16 cellular contexts compared by ENCODE assay signal in the genomic region with DNA sequence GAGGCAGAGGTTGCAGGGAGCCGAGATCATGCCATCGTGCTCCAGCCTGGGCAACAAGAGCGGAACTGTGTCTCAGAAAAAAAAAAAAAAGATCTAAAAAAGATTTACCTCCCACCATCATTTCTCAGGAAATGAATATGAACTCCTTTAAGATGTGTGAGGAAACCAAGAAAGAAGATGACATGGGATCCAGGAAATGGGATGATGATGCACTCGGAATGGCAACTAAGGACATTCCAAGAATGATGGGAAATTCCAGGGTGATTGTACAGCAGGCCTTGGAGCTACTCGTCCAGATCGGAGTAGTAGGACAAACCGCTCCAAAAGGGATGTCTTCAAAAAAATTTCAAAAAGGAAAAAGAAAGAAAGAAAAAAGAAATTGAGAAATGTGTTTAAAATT.
A peak's percentile ranks its signal among the peaks of the same experiment; 100 is the strongest.
DNase-seq lines count a peak whose midpoint lies in the region; ATAC-seq and TF ChIP-seq lines count a peak whose summit lies in the region.
"Had no signal": no experiment of that assay in that cellular context is flagged by ENCODE, and none has a peak within 500 bp of the region (broad histone marks: within the 10 kb centered on the region; RNA-seq: fewer than 3 reads in every experiment).

No MANE protein-coding gene starts in this region.

- H3K27me3 ChIP-seq in skeletal muscle satellite cell (ENCODE audit: control insufficient read depth, insufficient read depth, low read length) (no peaks in the 10 kb centered on the region), gastroesophageal sphincter (peaks cover 7% of the 10 kb centered on the region)

- TF ChIP-seq EP300 in gastroesophageal sphincter (IDR thresholded peaks at IDR 0.05) = no peak

- peak; percentile 86 for DNase-seq in GM03348 (ENCODE audit: low spot score)
- peak; percentile 2 for DNase-seq in RWPE1 (ENCODE audit: low spot score)
- peak; percentile 97 for DNase-seq in fibroblast of mammary gland (ENCODE audit: low read depth)
- no peak for DNase-seq in NCI-H446 treated with DMSO at 0.1 percent for 48 hours (lab: John Stamatoyannopoulos, UW)
- DNase-seq in MV-4-11 (lab: John Stamatoyannopoulos, UW) = no peak
- DNase-seq: activated CD4-positive, alpha-beta T cell treated with anti-CD3 and anti-CD28 coated beads, Interleukin-2, amount 50 U/mL, for 48 hours; anterior cingulate cortex; left colon; NCI-H1417 treated with DMSO at 0.1 percent for 48 hours; NCI-H69; Right ventricle myocardium superior; stimulated activated CD4-positive, alpha-beta T cell treated with anti-CD3 and anti-CD28 coated beads, Interleukin-4, amount 100 ng/mL, for 24 hours had no signal

- H3K4me2 ChIP-seq in skeletal muscle satellite cell (ENCODE audit: low read length) = no peak overlapping the region

- H3K36me3 ChIP-seq in skeletal muscle satellite cell (ENCODE audit: insufficient read depth, low read length) (no peaks in the 10 kb centered on the region), gastroesophageal sphincter (no peaks in the 10 kb centered on the region)
- H3K36me3 ChIP-seq: prostate gland had no signal

- peak overlapping the region; percentile 72 for H3K9ac ChIP-seq in skeletal muscle satellite cell (ENCODE audit: low read depth, low read length)

- peaks cover 15% of the 10 kb centered on the region for H3K4me1 ChIP-seq in skeletal muscle satellite cell (ENCODE audit: control insufficient read depth, insufficient read depth, low read length)
- H3K4me1 ChIP-seq in gastroesophageal sphincter = no peaks in the 10 kb centered on the region
- H3K4me1 ChIP-seq: prostate gland had no signal

- 56 to 69% methylated on average over 6 of the region's 7 CpGs for WGBS in gastroesophageal sphincter (ENCODE audit: low coverage in 1 of 2), 2 donors

- POLR2A ChIA-PET in RWPE1 (lab: Yijun Ruan, JAX; ENCODE audit: low non-redundant PET) = no interaction called here

- TF ChIP-seq POLR2A in gastroesophageal sphincter (IDR thresholded peaks at IDR 0.05) = no peak

- no peak overlapping the region for H3K4me3 ChIP-seq in fibroblast of mammary gland (ENCODE audit: control insufficient read depth, low read depth, low read length)
- no peak overlapping the region for H3K4me3 ChIP-seq in skeletal muscle satellite cell (ENCODE audit: low read length)
- no peak overlapping the region for H3K4me3 ChIP-seq in gastroesophageal sphincter
- H3K4me3 ChIP-seq: prostate gland had no signal

- ATAC-seq in gastroesophageal sphincter = no peak
- ATAC-seq: left colon; stimulated activated effector memory CD8-positive, alpha-beta T cell treated with anti-CD3 and anti-CD28 coated beads, Interleukin-12 subunit alpha, Interleukin-12 subunit beta, amount 100 ng/mL, for 72 hours had no signal

- CTCF ChIA-PET in RWPE1 (lab: Yijun Ruan, JAX) = interaction anchor here (0.6 kb wide), 1 partner anchor 747 kb away, joined by 3 read pairs; no protein-coding TSS in a partner anchor

- H3K9me3 ChIP-seq in skeletal muscle satellite cell (replicated peaks; ENCODE audit: low read length) = no peaks in the 10 kb centered on the region
- peaks cover 0 to 9% (median 0%) of the 10 kb centered on the region in 3 donors for H3K9me3 ChIP-seq in gastroesophageal sphincter
- H3K9me3 ChIP-seq: prostate gland had no signal

- H3K27ac ChIP-seq in RWPE1 (no peak overlapping the region), gastroesophageal sphincter (no peak overlapping the region)
- H3K27ac ChIP-seq: prostate gland had no signal

- TF ChIP-seq CTCF in RWPE1 (conservative IDR thresholded peaks at IDR 0.05; ENCODE audit: low read depth) = no peak
- no peak for TF ChIP-seq CTCF in fibroblast of mammary gland (conservative IDR thresholded peaks at IDR 0.05; ENCODE audit: control insufficient read depth, insufficient read depth, low read depth, low read length)
- no peak for TF ChIP-seq CTCF in gastroesophageal sphincter (IDR thresholded peaks at IDR 0.05)

Comparison
In these comparisons a context has a peak if more than half of its experiments do, and no peak if none do; other contexts are left out.
1. DNase-seq: peak in GM03348 (single experiment), RWPE1 (single experiment) and fibroblast of mammary gland (single experiment); none in NCI-H446 treated with DMSO at 0.1 percent for 48 hours (single experiment) and MV-4-11 (single experiment).